ENCODE assay signal across 23 cellular contexts in the genomic region with DNA sequence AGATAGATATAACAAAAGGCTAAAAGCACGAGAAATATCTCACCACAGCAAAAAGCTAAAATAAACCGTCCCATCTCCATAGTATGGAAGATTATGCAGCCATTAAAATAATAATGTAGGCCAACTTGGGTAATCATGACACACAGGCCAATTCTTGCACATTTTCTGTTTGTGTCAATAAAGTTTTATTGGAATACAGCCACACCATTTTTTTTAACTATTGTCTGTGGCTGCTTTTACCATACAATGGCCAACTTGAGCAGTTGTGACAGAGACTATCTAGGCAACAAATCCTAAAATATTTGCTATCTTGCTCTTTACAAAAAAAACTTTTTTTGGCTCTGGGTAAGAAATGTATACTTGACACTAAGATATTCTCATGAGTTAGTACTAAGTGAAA.
A peak's percentile ranks its signal among the peaks of the same experiment; 100 is the strongest.
DNase-seq lines count a peak whose midpoint lies in the region; ATAC-seq, FAIRE-seq and TF ChIP-seq lines count a peak whose summit lies in the region.
"Had no signal": no experiment of that assay in that cellular context is flagged by ENCODE, and none has a peak within 500 bp of the region (broad histone marks: within the 10 kb centered on the region; RNA-seq: fewer than 3 reads in every experiment).

No MANE protein-coding gene starts in this region.

- no peak overlapping the region for H3K9ac ChIP-seq in HepG2 (ENCODE audit: insufficient read depth, low read depth, low read length)
- no peak overlapping the region for H3K9ac ChIP-seq in GM12878 (ENCODE audit: control insufficient read depth, insufficient read depth, low read length)
- H3K9ac ChIP-seq: BLaER1 had no signal

- RAD21 ChIA-PET in GM12878 (lab: Charles Lee; ENCODE audit: unreplicated experiment), result no interaction called here

- intact Hi-C loops in HepG2 (cut with micrococcal nuclease; ENCODE audit: unreplicated experiment), result no loop called here
- intact Hi-C loops in right lobe of liver (cut with DNase I), result no loop called here
- intact Hi-C loops in GM12878 (cut with micrococcal nuclease; ENCODE audit: unreplicated experiment), result no loop called here
- intact Hi-C loops in uterus (cut with DNase I; ENCODE audit: low total_unique reads), result no loop called here

- TF ChIP-seq EP300 in HepG2 (IDR thresholded peaks at IDR 0.05; ENCODE audit: low read depth in 2 of 2, low read length in 2 of 2) (no peak), HepG2 (CRISPR knock-in tag; IDR thresholded peaks at IDR 0.05; ENCODE audit: borderline replicate concordance) (no peak), GM12878 (IDR thresholded peaks at IDR 0.05; ENCODE audit: borderline replicate concordance in 1 of 2, control insufficient read depth in 1 of 2, low read depth in 2 of 2, low read length in 2 of 2) (no peak)

- H3K9me3 ChIP-seq in HepG2 (ENCODE audit: low read length), result no peaks in the 10 kb centered on the region
- H3K9me3 ChIP-seq in right lobe of liver, result no peaks in the 10 kb centered on the region
- no peaks in the 10 kb centered on the region for H3K9me3 ChIP-seq in GM12878 (replicated peaks; ENCODE audit: control insufficient read depth, insufficient read depth, low read length)
- no peaks in the 10 kb centered on the region for H3K9me3 ChIP-seq in uterus
- H3K9me3 ChIP-seq: BE2C, BLaER1 had no signal

- no peak for TF ChIP-seq CTCF in HepG2 (CRISPR knock-in tag; IDR thresholded peaks at IDR 0.05)
- no peak for TF ChIP-seq CTCF in right lobe of liver (IDR thresholded peaks at IDR 0.05)
- no peak for TF ChIP-seq CTCF in GM12878 (IDR thresholded peaks at IDR 0.05 in 2 of 3, conservative IDR thresholded peaks at IDR 0.05 in 1 of 3; ENCODE audit: control insufficient read depth in 2 of 3, extremely low read depth in 1 of 3, insufficient read depth in 1 of 3, low read depth in 3 of 3, low read length in 3 of 3)
- TF ChIP-seq CTCF in nephron (IDR thresholded peaks at IDR 0.05; ENCODE audit: unreplicated experiment in 3 of 3), result no peak
- TF ChIP-seq CTCF in WTC11 (IDR thresholded peaks at IDR 0.05), result no peak
- TF ChIP-seq CTCF in uterus (IDR thresholded peaks at IDR 0.05), result no peak

- H4K20me1 ChIP-seq in HepG2 (ENCODE audit: insufficient read depth, low read length) (no peaks in the 10 kb centered on the region), GM12878 (ENCODE audit: control insufficient read depth, insufficient read depth) (no peaks in the 10 kb centered on the region)
- H4K20me1 ChIP-seq: BLaER1 had no signal

- H3K9me3 Mint-ChIP-seq in nephron, result no peaks in the 10 kb centered on the region
- no peaks in the 10 kb centered on the region for H3K9me3 Mint-ChIP-seq in WTC11

- no peak for TF ChIP-seq POLR2A in HepG2 (IDR thresholded peaks at IDR 0.05; ENCODE audit: insufficient read depth in 1 of 2, low read depth in 2 of 2, low read length in 2 of 2)
- no peak for TF ChIP-seq POLR2A in right lobe of liver (IDR thresholded peaks at IDR 0.05)
- no peak for TF ChIP-seq POLR2A in GM12878 (IDR thresholded peaks at IDR 0.05; ENCODE audit: low read depth, low read length)
- no peak for TF ChIP-seq POLR2A in uterus (IDR thresholded peaks at IDR 0.05)

- ATAC-seq in HepG2, result no peak
- no peak for ATAC-seq in right lobe of liver
- ATAC-seq in GM12878, result no peak
- no peak for ATAC-seq in WTC11

- FAIRE-seq in HepG2 (lab: Jason Lieb, UNC) (no peak), GM12878 (lab: Jason Lieb, UNC) (no peak)
- FAIRE-seq: A204.1, D721Med, G401.6, GM12892, GM18507 had no signal

- H3K4me1 ChIP-seq in HepG2 (ENCODE audit: insufficient read depth, low read length) (no peaks in the 10 kb centered on the region), right lobe of liver (no peaks in the 10 kb centered on the region), GM12878 (ENCODE audit: control insufficient read depth, insufficient read depth, low read length) (no peaks in the 10 kb centered on the region), uterus (no peaks in the 10 kb centered on the region)
- H3K4me1 ChIP-seq: BE2C, BLaER1 had no signal

- H3K4me3 Mint-ChIP-seq in nephron (no peak overlapping the region), WTC11 (no peak overlapping the region)
- H3K4me3 Mint-ChIP-seq: CD14-positive monocyte; CD4-positive, alpha-beta memory T cell; CD4-positive, CD25-positive, alpha-beta regulatory T cell; CD8-positive, alpha-beta memory T cell had no signal

- no peak overlapping the region for H3K27ac ChIP-seq in HepG2 (ENCODE audit: extremely low read length, insufficient read depth, low read length)
- H3K27ac ChIP-seq in right lobe of liver, result no peak overlapping the region
- H3K27ac ChIP-seq in GM12878 (ENCODE audit: control insufficient read depth, insufficient read depth), result no peak overlapping the region
- H3K27ac ChIP-seq in uterus, result no peak overlapping the region
- H3K27ac ChIP-seq: BLaER1 had no signal

- under 1% methylated on average over 2 of the region's 2 CpGs for WGBS in HepG2 (ENCODE audit: low lambda C conversion rate)
- WGBS in right lobe of liver (ENCODE audit: insufficient coverage, low coverage, low lambda C conversion rate, missing lambda C conversion rate), result 53% methylated on average over 2 of the region's 2 CpGs
- 0% methylated on average over 2 of the region's 2 CpGs for WGBS in GM12878 (ENCODE audit: insufficient coverage, insufficient replicate concordance, low lambda C conversion rate, missing lambda C conversion rate)

- DNase-seq in HepG2 (ENCODE audit: low spot score) (no peak), right lobe of liver (no peak), GM12878 (ENCODE audit: low read depth, low spot score) (no peak), WTC11 (ENCODE audit: low spot score) (no peak), uterus (no peak)
- DNase-seq: 8988T; ACHN; BE2C; C1 segment of cervical spinal cord; CD4-positive, alpha-beta memory T cell; CD4-positive, CD25-positive, alpha-beta regulatory T cell; CD8-positive, alpha-beta memory T cell; COR-L47; DMS79 treated with DMSO at 0.1 percent for 48 hours; GF-D8 had no signal

- H3K4me2 ChIP-seq in HepG2 (ENCODE audit: low read depth, low read length) (no peak overlapping the region), GM12878 (ENCODE audit: control insufficient read depth, insufficient read depth) (no peak overlapping the region)
- H3K4me2 ChIP-seq: BLaER1 had no signal

- in situ Hi-C loops in HepG2 (cut with HindIII; ENCODE audit: extremely low pct_ligation_motif_present, low pct_unique_long_range_greater_than_20kb) (no loop called here), GM12878 (cut with MboI) (no loop called here)

- no peaks in the 10 kb centered on the region for H3K79me2 ChIP-seq in HepG2 (ENCODE audit: insufficient read depth, low read length)
- no peaks in the 10 kb centered on the region for H3K79me2 ChIP-seq in GM12878 (ENCODE audit: control insufficient read depth, insufficient read depth, low read length)

- H3K36me3 Mint-ChIP-seq in nephron (ENCODE audit: low read depth) (no peaks in the 10 kb centered on the region), WTC11 (no peaks in the 10 kb centered on the region)
- H3K36me3 Mint-ChIP-seq: CD14-positive monocyte; CD4-positive, alpha-beta memory T cell; CD4-positive, CD25-positive, alpha-beta regulatory T cell; CD8-positive, alpha-beta memory T cell had no signal

- H3K27me3 ChIP-seq in HepG2 (ENCODE audit: control insufficient read depth in 1 of 2, insufficient read depth in 2 of 2, low read length in 2 of 2), result no peaks in the 10 kb centered on the region
- H3K27me3 ChIP-seq in right lobe of liver, result no peaks in the 10 kb centered on the region
- H3K27me3 ChIP-seq in GM12878 (replicated peaks in 1 of 2; ENCODE audit: control insufficient read depth in 2 of 2, insufficient read depth in 2 of 2, low read length in 1 of 2), result no peaks in the 10 kb centered on the region
- H3K27me3 ChIP-seq in uterus, result no peaks in the 10 kb centered on the region
- H3K27me3 ChIP-seq: BE2C, BLaER1 had no signal

- H3K4me3 ChIP-seq in HepG2 (replicated peaks in 1 of 3; ENCODE audit: insufficient read depth in 1 of 3, low read depth in 2 of 3, low read length in 3 of 3) (no peak overlapping the region), right lobe of liver (no peak overlapping the region), GM12878 (no peak overlapping the region), uterus (no peak overlapping the region)
- H3K4me3 ChIP-seq: BLaER1 had no signal

- H3K27ac Mint-ChIP-seq in nephron (peak overlapping the region; percentile 28 to 53 (median 30)), WTC11 (no peak overlapping the region)
- H3K27ac Mint-ChIP-seq: CD14-positive monocyte; CD4-positive, alpha-beta memory T cell; CD4-positive, CD25-positive, alpha-beta regulatory T cell; CD8-positive, alpha-beta memory T cell had no signal

- CTCF ChIA-PET in HepG2 (lab: Yijun Ruan, JAX; ENCODE audit: low intra/inter-chr PET ratio, low total read pairs), result no interaction called here
- CTCF ChIA-PET in GM12878 (lab: Yijun Ruan, JAX), result no interaction called here
- CTCF ChIA-PET in WTC11 (lab: Charles Lee), result no interaction called here

- H3K36me3 ChIP-seq in HepG2 (replicated peaks in 1 of 2; ENCODE audit: control insufficient read depth in 1 of 2, insufficient read depth in 2 of 2, low read length in 2 of 2), result no peaks in the 10 kb centered on the region
- H3K36me3 ChIP-seq in right lobe of liver, result no peaks in the 10 kb centered on the region
- no peaks in the 10 kb centered on the region for H3K36me3 ChIP-seq in GM12878 (ENCODE audit: control insufficient read depth in 2 of 2, insufficient read depth in 2 of 2, low read length in 1 of 2)
- H3K36me3 ChIP-seq in uterus, result no peaks in the 10 kb centered on the region
- H3K36me3 ChIP-seq: BE2C, BLaER1 had no signal

- TF ChIP-seq RAD21 in HepG2 (CRISPR knock-in tag; IDR thresholded peaks at IDR 0.05), result no peak
- TF ChIP-seq RAD21 in GM12878 (IDR thresholded peaks at IDR 0.05; ENCODE audit: insufficient read depth, low read depth, low read length), result no peak

- H3K27me3 Mint-ChIP-seq in nephron (ENCODE audit: low read depth) (no peaks in the 10 kb centered on the region), WTC11 (ENCODE audit: low read depth) (no peaks in the 10 kb centered on the region)
- H3K27me3 Mint-ChIP-seq: CD4-positive, alpha-beta memory T cell; CD4-positive, CD25-positive, alpha-beta regulatory T cell; CD8-positive, alpha-beta memory T cell had no signal

- no peak overlapping the region for H2AFZ ChIP-seq in HepG2 (ENCODE audit: low read length)
- no peak overlapping the region for H2AFZ ChIP-seq in GM12878 (ENCODE audit: control insufficient read depth, low read depth, low read length)

- SMC1A ChIA-PET in GM12878 (lab: Charles Lee; ENCODE audit: uncharacterized antibody, unreplicated experiment), result no interaction called here

- POLR2A ChIA-PET in HepG2 (lab: Yijun Ruan, JAX), result no interaction called here
- POLR2A ChIA-PET in GM12878 (lab: Charles Lee), result no interaction called here
- POLR2A ChIA-PET in WTC11 (lab: Charles Lee), result no interaction called here

- no TSS peak for BruUV-seq in HepG2 (replicated peaks; lab: Mats Ljungman, UMichigan)
- no TSS peak for BruUV-seq in GM12878 (replicated peaks; lab: Mats Ljungman, UMichigan)

- peaks cover 10% of the 10 kb centered on the region for H3K4me1 Mint-ChIP-seq in nephron
- H3K4me1 Mint-ChIP-seq in WTC11, result peaks cover 16% of the 10 kb centered on the region
- H3K4me1 Mint-ChIP-seq: CD14-positive monocyte; CD4-positive, alpha-beta memory T cell; CD4-positive, CD25-positive, alpha-beta regulatory T cell; CD8-positive, alpha-beta memory T cell had no signal

TF ChIP-seq in WTC11, 78 proteins besides CTCF, POLR2A, EP300 and RAD21 (continues in another document):
- TF ChIP-seq ZNF219 (CRISPR knock-in tag; IDR thresholded peaks at IDR 0.05; ENCODE audit: borderline replicate concordance) (no peak), ELF4 (CRISPR knock-in tag; IDR thresholded peaks at IDR 0.05; ENCODE audit: low read depth) (no peak)
